ENCODE assay signal across 16 cellular contexts in the genomic region with DNA sequence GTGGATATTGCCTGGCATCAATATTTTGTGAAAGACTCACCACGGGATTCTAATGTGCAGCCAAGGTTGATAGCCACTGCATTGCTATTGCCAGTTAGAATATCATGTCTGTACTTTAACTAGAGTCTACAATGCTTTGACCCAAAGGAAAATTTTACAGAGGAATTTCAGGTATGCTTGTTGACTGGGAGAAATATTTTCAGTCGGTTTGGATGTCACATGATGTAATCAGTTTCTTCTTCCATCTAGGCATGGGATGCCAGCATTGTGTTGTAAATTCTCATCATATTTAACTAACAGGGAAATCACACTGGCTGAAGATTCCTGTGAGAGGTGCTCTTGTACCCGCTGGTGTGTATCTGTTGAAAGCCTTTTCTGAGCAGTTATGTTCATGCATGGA.
"Had no signal": no experiment of that assay in that cellular context is flagged by ENCODE, and none has a peak within 500 bp of the region (broad histone marks: within the 10 kb centered on the region; RNA-seq: fewer than 3 reads in every experiment).

No MANE protein-coding gene starts in this region.

- H3K4me3 ChIP-seq: cardiac muscle cell, gastrocnemius medialis, lower lobe of right lung, transverse colon had no signal

- H3K9me3 ChIP-seq: gastrocnemius medialis, lower lobe of right lung, neutrophil, transverse colon had no signal

- DNase-seq: activated CD4-positive, alpha-beta memory T cell treated with anti-CD3 and anti-CD28 coated beads for 36 hours; activated effector memory CD4-positive, alpha-beta T cell treated with anti-CD3 and anti-CD28 coated beads, Interleukin-2, amount 50 U/mL, for 16 hours; activated T-cell treated with anti-CD3 and anti-CD28 coated beads, Interleukin-2, amount 50 U/mL, for 4 hours; anterior cingulate cortex; gastrocnemius medialis; lower lobe of right lung; naive thymus-derived CD4-positive, alpha-beta T cell; right cardiac atrium; T-helper 9 cell; transverse colon had no signal

- H3K4me1 Mint-ChIP-seq: naive thymus-derived CD4-positive, alpha-beta T cell; stimulated activated memory B cell treated with anti-CD40 and anti-IgM and Interleukin-4, amounts not matched to agents 10 μg/mL and 1 μg/mL and 100 μg/mL, for 72 hours had no signal

- H3K27me3 Mint-ChIP-seq: activated CD4-positive, alpha-beta memory T cell treated with anti-CD3 and anti-CD28 coated beads for 36 hours; activated naive CD8-positive, alpha-beta T cell; stimulated activated memory B cell treated with anti-CD40 and anti-IgM and Interleukin-4, amounts not matched to agents 10 μg/mL and 1 μg/mL and 100 μg/mL, for 72 hours had no signal

- H3K4me3 Mint-ChIP-seq: activated CD4-positive, alpha-beta memory T cell treated with anti-CD3 and anti-CD28 coated beads for 36 hours; activated naive CD8-positive, alpha-beta T cell; activated T-cell treated with anti-CD3 and anti-CD28 coated beads, Interleukin-2, amount 50 U/mL, for 4 hours; naive thymus-derived CD4-positive, alpha-beta T cell; stimulated activated memory B cell treated with anti-CD40 and anti-IgM and Interleukin-4, amounts not matched to agents 10 μg/mL and 1 μg/mL and 100 μg/mL, for 72 hours had no signal

- H3K4me1 ChIP-seq: gastrocnemius medialis, lower lobe of right lung, transverse colon had no signal

- H3K27ac Mint-ChIP-seq: activated CD4-positive, alpha-beta memory T cell treated with anti-CD3 and anti-CD28 coated beads for 36 hours; activated naive CD8-positive, alpha-beta T cell; naive thymus-derived CD4-positive, alpha-beta T cell; stimulated activated memory B cell treated with anti-CD40 and anti-IgM and Interleukin-4, amounts not matched to agents 10 μg/mL and 1 μg/mL and 100 μg/mL, for 72 hours had no signal

- H3K36me3 Mint-ChIP-seq: activated CD4-positive, alpha-beta memory T cell treated with anti-CD3 and anti-CD28 coated beads for 36 hours; activated naive CD8-positive, alpha-beta T cell; naive thymus-derived CD4-positive, alpha-beta T cell; stimulated activated memory B cell treated with anti-CD40 and anti-IgM and Interleukin-4, amounts not matched to agents 10 μg/mL and 1 μg/mL and 100 μg/mL, for 72 hours had no signal

- FAIRE-seq: colon, endothelial cell of umbilical vein had no signal

- H3K36me3 ChIP-seq: cardiac muscle cell, gastrocnemius medialis, lower lobe of right lung, neutrophil, transverse colon had no signal

- H3K27me3 ChIP-seq: cardiac muscle cell, gastrocnemius medialis, neutrophil, transverse colon had no signal

- ATAC-seq: activated T-cell treated with anti-CD3 and anti-CD28 coated beads, Interleukin-2, amount 50 U/mL, for 4 hours; gastrocnemius medialis; lower lobe of right lung; naive thymus-derived CD4-positive, alpha-beta T cell; right cardiac atrium; stimulated activated memory B cell treated with anti-CD40 and anti-IgM and Interleukin-4, amounts not matched to agents 10 μg/mL and 1 μg/mL and 100 μg/mL, for 72 hours had no signal
